In genomic region chrX:117713411-117713810, GRCh38 we compare ENCODE assay signal across 34 cellular contexts.
DNase-seq lines count a peak whose midpoint lies in the region; ATAC-seq, FAIRE-seq and TF ChIP-seq lines count a peak whose summit lies in the region.
"Had no signal": no experiment of that assay in that cellular context is flagged by ENCODE, and none has a peak within 500 bp of the region (broad histone marks: within the 10 kb centered on the region; RNA-seq: fewer than 3 reads in every experiment).

No MANE protein-coding gene starts in this region.

- FAIRE-seq in kidney (lab: Jason Lieb, UNC) (peak; percentile 99), HTR-8/SVneo (lab: Jason Lieb, UNC) (no peak)
- FAIRE-seq: A204.1, D721Med had no signal

- H3K9me3 ChIP-seq in kidney (ENCODE audit: control insufficient read depth in 1 of 2, low read length in 2 of 2) = no peaks in the 10 kb centered on the region
- no peaks in the 10 kb centered on the region for H3K9me3 ChIP-seq in mucosa of rectum (ENCODE audit: control insufficient read depth in 2 of 2, low read length in 2 of 2)
- H3K9me3 ChIP-seq: lower lobe of right lung, SJCRH30, suprapubic skin, upper lobe of right lung had no signal

- ATAC-seq in GM18511 (IDR thresholded peaks at IDR 0.05; ENCODE audit: unreplicated experiment) (peak; percentile 67), HG03159 (IDR thresholded peaks at IDR 0.05; ENCODE audit: unreplicated experiment) (no peak), HG03039 (IDR thresholded peaks at IDR 0.05; ENCODE audit: unreplicated experiment) (no peak)
- ATAC-seq: activated CD4-positive, alpha-beta T cell treated with anti-CD3 and anti-CD28 coated beads for 36 hours; activated CD8-positive, alpha-beta T cell treated with anti-CD3 and anti-CD28 coated beads for 36 hours; activated T-helper 17 cell treated with anti-CD3 and anti-CD28 coated beads, Interleukin-2, amount 50 U/mL, for 72 hours; lower lobe of right lung; natural killer cell; upper lobe of right lung had no signal

- H3K4me1 ChIP-seq in kidney (ENCODE audit: control insufficient read depth in 1 of 2, insufficient read depth in 1 of 2, low read depth in 1 of 2, low read length in 2 of 2) (no peaks in the 10 kb centered on the region), mucosa of rectum (ENCODE audit: control insufficient read depth in 2 of 2, insufficient read depth in 2 of 2, low read length in 2 of 2) (no peaks in the 10 kb centered on the region)
- H3K4me1 ChIP-seq: lower lobe of right lung, SJCRH30, suprapubic skin, upper lobe of right lung had no signal

- no peak overlapping the region for H3K27ac ChIP-seq in kidney (ENCODE audit: low read depth in 2 of 2, low read length in 2 of 2)
- peak overlapping the region; percentile 43 to 67 for H3K27ac ChIP-seq in mucosa of rectum (ENCODE audit: low read depth in 2 of 2, low read length in 2 of 2)
- H3K27ac ChIP-seq: brain microvascular endothelial cell, HL-60, lower lobe of right lung, SJCRH30, suprapubic skin, upper lobe of right lung, VCaP had no signal

- no peaks in the 10 kb centered on the region for H3K36me3 ChIP-seq in kidney (ENCODE audit: control insufficient read depth in 1 of 2, insufficient read depth in 2 of 2, low read length in 2 of 2)
- no peaks in the 10 kb centered on the region for H3K36me3 ChIP-seq in mucosa of rectum (ENCODE audit: control insufficient read depth in 2 of 2, insufficient read depth in 2 of 2, low read length in 2 of 2)
- H3K36me3 ChIP-seq: brain microvascular endothelial cell, lower lobe of right lung, SJCRH30, suprapubic skin, upper lobe of right lung had no signal

- intact Hi-C loops in kidney (cut with DNase I) = no loop called here

- no peak for TF ChIP-seq CTCF in kidney (IDR thresholded peaks at IDR 0.05; ENCODE audit: borderline replicate concordance, extremely low read depth, insufficient read depth)

- peak; percentile 1 for DNase-seq in LoVo (ENCODE audit: low spot score)
- DNase-seq in kidney = no peak
- DNase-seq in NCI-H187 treated with DMSO at 0.1 percent for 48 hours (lab: John Stamatoyannopoulos, UW) = no peak
- no peak for DNase-seq in HTR-8/SVneo (ENCODE audit: insufficient read length, low spot score)
- DNase-seq: activated CD4-positive, alpha-beta T cell treated with anti-CD3 and anti-CD28 coated beads for 36 hours; activated CD8-positive, alpha-beta memory T cell treated with anti-CD3 and anti-CD28 coated beads, Interleukin-2, amount 50 U/mL, for 48 hours; activated CD8-positive, alpha-beta T cell treated with anti-CD3 and anti-CD28 coated beads for 36 hours; activated naive CD4-positive, alpha-beta T cell treated with anti-CD3 and anti-CD28 coated beads, Interleukin-2, amount 10 ng/mL, durations not matched to agents 7 days and 5 days; brain microvascular endothelial cell; CD4-positive, alpha-beta T cell; H7; Kasumi-1; lower lobe of right lung; midbrain; natural killer cell; NCI-H2171 treated with DMSO at 0.1 percent for 48 hours; NCI-H510A; SJCRH30; stimulated activated CD4-positive, alpha-beta T cell treated with anti-CD3 and anti-CD28 coated beads, Interleukin-1b, Interleukin-23, amount 100 ng/mL, for 48 hours; stimulated activated naive CD4-positive, alpha-beta T cell treated with Interleukin-2 at 50 U/mL for 16 hours; SW 1271; T-helper 9 cell; upper lobe of right lung had no signal

- no peaks in the 10 kb centered on the region for H3K27me3 ChIP-seq in mucosa of rectum (ENCODE audit: control insufficient read depth in 2 of 2, insufficient read depth in 2 of 2, low read length in 2 of 2)
- H3K27me3 ChIP-seq: brain microvascular endothelial cell, SJCRH30, suprapubic skin, upper lobe of right lung had no signal

- H3K4me3 ChIP-seq in kidney (ENCODE audit: low read length in 2 of 2) = no peak overlapping the region
- H3K4me3 ChIP-seq in mucosa of rectum (ENCODE audit: low read length in 2 of 2) = peak overlapping the region in 1 of 2 donors; percentile 38
- H3K4me3 ChIP-seq: lower lobe of right lung, SJCRH30, smooth muscle cell, suprapubic skin, upper lobe of right lung had no signal

- H3K9ac ChIP-seq in kidney (ENCODE audit: low read length in 2 of 2) = no peak overlapping the region
- no peak overlapping the region for H3K9ac ChIP-seq in mucosa of rectum (ENCODE audit: low read depth in 1 of 2, low read length in 2 of 2)

Comparison
In these comparisons a context has a peak if more than half of its experiments do, and no peak if none do; other contexts are left out.
1. H3K27ac ChIP-seq: peak in mucosa of rectum (2 of 2); none in kidney (0 of 2).